8 cellular contexts compared by ENCODE assay signal in genomic region chr14:21997300-21997699, GRCh38.
A peak's percentile ranks its signal among the peaks of the same experiment; 100 is the strongest.
DNase-seq lines count a peak whose midpoint lies in the region; ATAC-seq and TF ChIP-seq lines count a peak whose summit lies in the region.

No MANE protein-coding gene starts in this region.

- H3K4me1 Mint-ChIP-seq in T-helper 2 cell treated with Interferon-gamma antibody and Interleukin-4, amounts not matched to agents 5 μg/mL and 100 μg/mL, for 36 hours (ENCODE audit: low read depth) = peaks cover 36% of the 10 kb centered on the region

- H3K27me3 ChIP-seq in upper lobe of left lung = no peaks in the 10 kb centered on the region

- H3K4me1 ChIP-seq in upper lobe of left lung = no peaks in the 10 kb centered on the region

- no peaks in the 10 kb centered on the region for H3K9me3 ChIP-seq in upper lobe of left lung

- H3K4me3 ChIP-seq in upper lobe of left lung = no peak overlapping the region

- 37 to 40% methylated on average over 3 of the region's 3 CpGs for WGBS in upper lobe of left lung, 2 donors

- no peaks in the 10 kb centered on the region for H3K36me3 ChIP-seq in upper lobe of left lung

- TF ChIP-seq POLR2A in upper lobe of left lung (IDR thresholded peaks at IDR 0.05) = no peak

- peak; percentile 49 for TF ChIP-seq CTCF in 22Rv1 (IDR thresholded peaks at IDR 0.05)
- TF ChIP-seq CTCF in GM12873 (IDR thresholded peaks at IDR 0.05; ENCODE audit: insufficient read depth, low read depth, low read length, missing control alignments) = peak; percentile 29
- TF ChIP-seq CTCF in upper lobe of left lung (IDR thresholded peaks at IDR 0.05) = no peak

- peak overlapping the region; percentile 91 for H3K27ac Mint-ChIP-seq in T-helper 2 cell treated with Interferon-gamma antibody and Interleukin-4, amounts not matched to agents 5 μg/mL and 100 μg/mL, for 36 hours

- no peaks in the 10 kb centered on the region for H3K27me3 Mint-ChIP-seq in T-helper 2 cell treated with Interferon-gamma antibody and Interleukin-4, amounts not matched to agents 5 μg/mL and 100 μg/mL, for 36 hours (ENCODE audit: low read depth)

- H3K9me3 Mint-ChIP-seq in T-helper 2 cell treated with Interferon-gamma antibody and Interleukin-4, amounts not matched to agents 5 μg/mL and 100 μg/mL, for 36 hours = no peaks in the 10 kb centered on the region

- peaks cover 4% of the 10 kb centered on the region for H3K36me3 Mint-ChIP-seq in T-helper 2 cell treated with Interferon-gamma antibody and Interleukin-4, amounts not matched to agents 5 μg/mL and 100 μg/mL, for 36 hours (ENCODE audit: low read depth)

- peak overlapping the region; percentile 92 for H3K4me3 Mint-ChIP-seq in T-helper 2 cell treated with Interferon-gamma antibody and Interleukin-4, amounts not matched to agents 5 μg/mL and 100 μg/mL, for 36 hours

- TF ChIP-seq EP300 in upper lobe of left lung (IDR thresholded peaks at IDR 0.05) = no peak

- ATAC-seq in GM19395 (IDR thresholded peaks at IDR 0.05; ENCODE audit: unreplicated experiment) (no peak), upper lobe of left lung (ENCODE audit: low FRiP score in 2 of 2) (no peak), HG02981 (IDR thresholded peaks at IDR 0.05; ENCODE audit: unreplicated experiment) (no peak), GM21526 (IDR thresholded peaks at IDR 0.05; ENCODE audit: low FRiP score, unreplicated experiment) (no peak)

- peak; percentile 35 for DNase-seq in T-helper 2 cell treated with Interferon-gamma antibody and Interleukin-4, amounts not matched to agents 5 μg/mL and 100 μg/mL, for 36 hours (ENCODE audit: low spot score)
- DNase-seq in globus pallidus (ENCODE audit: low spot score) (peak; percentile 11), upper lobe of left lung (no peak)

- H3K27ac ChIP-seq in 22Rv1 (no peak overlapping the region), upper lobe of left lung (no peak overlapping the region)

Comparison
In these comparisons a context has a peak if more than half of its experiments do, and no peak if none do; other contexts are left out.
1. CTCF ChIP-seq: peak in 22Rv1 (single experiment) and GM12873 (single experiment); none in upper lobe of left lung (0 of 6).
2. DNase-seq: peak in T-helper 2 cell treated with Interferon-gamma antibody and Interleukin-4, amounts not matched to agents 5 μg/mL and 100 μg/mL, for 36 hours (single experiment) and globus pallidus (single experiment); none in upper lobe of left lung (0 of 2).